ENCODE assay signal across 8 cellular contexts in genomic region chr3:71725279-71725991, GRCh38.
DNase-seq lines count a peak whose midpoint lies in the region; ATAC-seq lines count a peak whose summit lies in the region.

TSS of gene EIF4E3 (minus strand) at chr3:71725402. CDS start at chr3:71725367, 35 bp downstream.

- ATAC-seq in HG03039 (IDR thresholded peaks at IDR 0.05; ENCODE audit: unreplicated experiment): peak; percentile 45

- no peaks in the 10 kb centered on the region for H3K27me3 ChIP-seq in layer of hippocampus (ENCODE audit: control insufficient read depth, insufficient read depth, low read length)

- DNase-seq in NCI-H146 (lab: John Stamatoyannopoulos, UW): peak; percentile 25
- no peak for DNase-seq in NCI-H146 treated with DMSO at 0.1 percent for 48 hours (lab: John Stamatoyannopoulos, UW; ENCODE audit: unreplicated experiment)
- peak; percentile 51 for DNase-seq in T-helper 9 cell
- peak; percentile 64 for DNase-seq in cerebellar cortex (ENCODE audit: low spot score)
- peak; percentile 46 to 52 for DNase-seq in stimulated activated CD4-positive, alpha-beta T cell treated with anti-CD3 and anti-CD28 coated beads, Interleukin-2, amount 100 ng/mL, for 24 hours
- no peak for DNase-seq in NOMO-1 treated with dmso at 0.1 percent for 144 hours (lab: John Stamatoyannopoulos, UW; ENCODE audit: unreplicated experiment)

- H3K27ac ChIP-seq in layer of hippocampus (ENCODE audit: low read depth, low read length): peak within 1 kb of the TSS; percentile 1

Comparison
In these comparisons a context has a peak if more than half of its experiments do, and no peak if none do; other contexts are left out.
1. DNase-seq: peak in NCI-H146 (single experiment), T-helper 9 cell (single experiment), cerebellar cortex (single experiment) and stimulated activated CD4-positive, alpha-beta T cell treated with anti-CD3 and anti-CD28 coated beads, Interleukin-2, amount 100 ng/mL, for 24 hours (2 of 2); none in NCI-H146 treated with DMSO at 0.1 percent for 48 hours (single experiment) and NOMO-1 treated with dmso at 0.1 percent for 144 hours (single experiment).